16 cellular contexts compared by ENCODE assay signal in the genomic region with DNA sequence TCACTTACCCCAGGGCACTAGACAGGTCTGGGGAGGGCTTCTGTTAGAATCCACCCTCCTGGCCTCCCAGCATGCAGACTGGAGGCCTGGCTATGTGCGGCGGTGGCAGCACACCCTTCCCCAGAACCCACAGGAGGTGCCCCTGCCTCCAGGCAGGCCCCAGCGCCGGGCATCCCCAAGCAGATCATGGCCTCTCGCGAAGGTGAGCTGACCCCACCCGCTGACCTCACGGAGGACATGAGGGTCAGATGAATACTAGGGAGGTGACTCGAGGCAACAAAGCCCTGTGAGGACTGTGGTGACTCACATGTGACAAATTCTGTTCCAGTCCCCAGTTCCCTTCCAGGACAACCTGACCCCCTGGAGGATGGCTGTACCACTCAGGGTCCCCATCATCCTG. TPM values are rescaled to one million over a fixed set of nuclear protein-coding genes. Genes with fewer than 3 reads are reported as not detected.
DNase-seq lines count a peak whose midpoint lies in the region; ATAC-seq, FAIRE-seq and TF ChIP-seq lines count a peak whose summit lies in the region.
"Had no signal": no experiment of that assay in that cellular context is flagged by ENCODE, and none has a peak within 500 bp of the region (broad histone marks: within the 10 kb centered on the region; RNA-seq: fewer than 3 reads in every experiment).

No MANE protein-coding gene starts in this region.

- no peaks in the 10 kb centered on the region for H3K36me3 ChIP-seq in GM23248 (ENCODE audit: low read depth)
- H3K36me3 ChIP-seq in H1 (ENCODE audit: control insufficient read depth in 2 of 4, insufficient read depth in 4 of 4, low read length in 3 of 4) = no peaks in the 10 kb centered on the region
- no peaks in the 10 kb centered on the region for H3K36me3 ChIP-seq in lower lobe of right lung
- no peaks in the 10 kb centered on the region for H3K36me3 ChIP-seq in ascending aorta

- WGBS in GM23248 (ENCODE audit: low coverage in 1 of 2, low lambda C conversion rate in 2 of 2, missing lambda C conversion rate in 2 of 2), 2 experiments = 79 to 83% methylated on average over 8 to 9 of the region's 9 CpGs
- 98% methylated on average over 9 of the region's 9 CpGs; no CpG with 5 or more reads in 1 of the 2 experiments for WGBS in H1 (ENCODE audit: extremely low coverage in 1 of 2, insufficient coverage in 1 of 2, insufficient read length in 1 of 2, insufficient replicate concordance in 2 of 2, low coverage in 1 of 2, low lambda C conversion rate in 2 of 2, missing lambda C conversion rate in 1 of 2), 2 experiments

- DNase-seq in GM23248 (peak; percentile 24), H1 (ENCODE audit: low read depth in 1 of 2, low spot score in 2 of 2) (no peak), lower lobe of right lung (no peak), ascending aorta (ENCODE audit: low spot score in 2 of 2) (no peak)
- peak; percentile 35 for DNase-seq in stimulated activated CD8-positive, alpha-beta memory T cell treated with anti-CD3 and anti-CD28 coated beads, Interleukin-4, amount 100 ng/mL, for 48 hours
- no peak for DNase-seq in activated T-cell treated with anti-CD3 and anti-CD28 coated beads, Interleukin-2, amount 50 U/mL, for 24 hours
- DNase-seq: CD4-positive, CD25-positive, alpha-beta regulatory T cell; GDM1; NCI-H1417; NCI-H2029; SHP77 treated with DMSO at 0.1 percent for 48 hours had no signal

- H3K36me3 Mint-ChIP-seq in activated T-cell treated with anti-CD3 and anti-CD28 coated beads, Interleukin-2, amount 50 U/mL, for 24 hours (ENCODE audit: low read depth) = no peaks in the 10 kb centered on the region
- H3K36me3 Mint-ChIP-seq: CD4-positive, CD25-positive, alpha-beta regulatory T cell had no signal

- TF ChIP-seq RAD21 in H1 (IDR thresholded peaks at IDR 0.05 in 1 of 2, conservative IDR thresholded peaks at IDR 0.05 in 1 of 2; ENCODE audit: low read depth in 2 of 2, low read length in 2 of 2) = no peak

- peak overlapping the region; percentile 51; the same call in 1 of the 2 replicates for H4K8ac ChIP-seq in H1 (ENCODE audit: extremely low read depth, insufficient read depth, low read length)

- H3K4me1 Mint-ChIP-seq in activated T-cell treated with anti-CD3 and anti-CD28 coated beads, Interleukin-2, amount 50 U/mL, for 24 hours (ENCODE audit: low read depth) = no peaks in the 10 kb centered on the region
- H3K4me1 Mint-ChIP-seq: CD4-positive, CD25-positive, alpha-beta regulatory T cell; GM23338 had no signal

- H3K4me3 ChIP-seq in GM23248 (no peak overlapping the region), H1 (ENCODE audit: extremely low read depth in 1 of 4, insufficient read depth in 2 of 4, low read depth in 3 of 4, low read length in 4 of 4) (no peak overlapping the region), lower lobe of right lung (peak overlapping the region; percentile 39), ascending aorta (no peak overlapping the region)
- H3K4me3 ChIP-seq: GM23338 had no signal

- H2BK5ac ChIP-seq in H1 (ENCODE audit: low read depth, low read length) = no peak overlapping the region

- no peak overlapping the region for H3K27ac ChIP-seq in GM23248
- H3K27ac ChIP-seq in H1 (ENCODE audit: low read depth, low read length) = no peak overlapping the region
- H3K27ac ChIP-seq in lower lobe of right lung = no peak overlapping the region
- H3K27ac ChIP-seq in ascending aorta = no peak overlapping the region

- H3K18ac ChIP-seq in H1 (ENCODE audit: extremely low read depth, low read length) = no peak overlapping the region

- H3K4ac ChIP-seq in H1 (replicated peaks; ENCODE audit: insufficient read length, low read depth, low read length) = no peak overlapping the region

- H3K27me3 Mint-ChIP-seq in activated T-cell treated with anti-CD3 and anti-CD28 coated beads, Interleukin-2, amount 50 U/mL, for 24 hours = peaks cover 3% of the 10 kb centered on the region
- H3K27me3 Mint-ChIP-seq: CD4-positive, CD25-positive, alpha-beta regulatory T cell had no signal

- H2BK20ac ChIP-seq in H1 (ENCODE audit: low read length) = no peak overlapping the region

- no peak for TF ChIP-seq POLR2A in H1 (IDR thresholded peaks at IDR 0.05; ENCODE audit: control extremely low read depth in 1 of 2, low read depth in 2 of 2, low read length in 2 of 2)

- no peaks in the 10 kb centered on the region for H3K79me2 ChIP-seq in GM23248 (ENCODE audit: insufficient read depth)
- H3K79me2 ChIP-seq in H1 (ENCODE audit: control insufficient read depth in 1 of 2, insufficient read depth in 2 of 2, low read length in 2 of 2) = no peaks in the 10 kb centered on the region

- H3K9me3 Mint-ChIP-seq in activated T-cell treated with anti-CD3 and anti-CD28 coated beads, Interleukin-2, amount 50 U/mL, for 24 hours = no peaks in the 10 kb centered on the region
- H3K9me3 Mint-ChIP-seq: CD4-positive, CD25-positive, alpha-beta regulatory T cell; GM23338 had no signal

- no peak overlapping the region for H4K5ac ChIP-seq in H1 (ENCODE audit: insufficient read length, low read depth, low read length)

- no peaks in the 10 kb centered on the region for H3K23me2 ChIP-seq in H1 (ENCODE audit: low read depth, low read length)

- H4K91ac ChIP-seq in H1 (replicated peaks; ENCODE audit: insufficient read length, low read length) = no peak overlapping the region

- no peak overlapping the region for H2AFZ ChIP-seq in GM23248
- no peak overlapping the region for H2AFZ ChIP-seq in H1 (ENCODE audit: low read length)
- H2AFZ ChIP-seq: GM23338 had no signal

- H2BK15ac ChIP-seq in H1 (ENCODE audit: low read length) = no peak overlapping the region

- intact Hi-C loops in lower lobe of right lung (cut with DNase I) (no loop called here), ascending aorta (cut with DNase I) (no loop called here)

- H3K9me3 ChIP-seq in GM23248 (ENCODE audit: low read depth) (no peaks in the 10 kb centered on the region), H1 (ENCODE audit: insufficient read depth in 2 of 2, low read depth in 1 of 2, low read length in 1 of 2) (no peaks in the 10 kb centered on the region), lower lobe of right lung (no peaks in the 10 kb centered on the region), ascending aorta (no peaks in the 10 kb centered on the region)

- TF ChIP-seq CTCF in H1 (IDR thresholded peaks at IDR 0.05; ENCODE audit: control extremely low read depth in 1 of 3, insufficient read depth in 1 of 3, low read depth in 1 of 3, low read length in 3 of 3) (no peak), lower lobe of right lung (IDR thresholded peaks at IDR 0.05) (no peak), ascending aorta (IDR thresholded peaks at IDR 0.05) (no peak)

- H3K79me1 ChIP-seq in H1 (ENCODE audit: low read depth, low read length) = no peaks in the 10 kb centered on the region

- no peak overlapping the region for H3K14ac ChIP-seq in H1 (ENCODE audit: insufficient read length)

- no peaks in the 10 kb centered on the region for H3K9me2 ChIP-seq in GM23248 (ENCODE audit: insufficient read depth)

- H3K27ac Mint-ChIP-seq in activated T-cell treated with anti-CD3 and anti-CD28 coated beads, Interleukin-2, amount 50 U/mL, for 24 hours = no peak overlapping the region
- H3K27ac Mint-ChIP-seq: CD4-positive, CD25-positive, alpha-beta regulatory T cell; GM23338 had no signal

- CTCF ChIA-PET in H1 (lab: Charles Lee; ENCODE audit: partially characterized antibody) = interaction anchor here (1.9 kb wide), 1 partner anchor 89 kb away, joined by 6 read pairs; no protein-coding TSS in a partner anchor

- no peak overlapping the region for H2BK12ac ChIP-seq in H1 (ENCODE audit: low read depth, low read length)

- POLR2A ChIA-PET in H1 (lab: Charles Lee; ENCODE audit: partially characterized antibody) = no interaction called here

- H3K4me3 Mint-ChIP-seq in activated T-cell treated with anti-CD3 and anti-CD28 coated beads, Interleukin-2, amount 50 U/mL, for 24 hours = no peak overlapping the region
- H3K4me3 Mint-ChIP-seq: CD4-positive, CD25-positive, alpha-beta regulatory T cell; GM23338 had no signal

- ATAC-seq in lower lobe of right lung (no peak), HG03025 (IDR thresholded peaks at IDR 0.05; ENCODE audit: low FRiP score, unreplicated experiment) (no peak), HG03521 (IDR thresholded peaks at IDR 0.05; ENCODE audit: unreplicated experiment) (no peak)

- no peaks in the 10 kb centered on the region for H4K20me1 ChIP-seq in GM23248 (ENCODE audit: insufficient read depth)
- no peaks in the 10 kb centered on the region for H4K20me1 ChIP-seq in H1 (replicated peaks in 1 of 2; ENCODE audit: control insufficient read depth in 1 of 2, insufficient read depth in 2 of 2, low read length in 2 of 2)

- H2BK120ac ChIP-seq in H1 (replicated peaks; ENCODE audit: low read depth, low read length) = no peak overlapping the region

- no peaks in the 10 kb centered on the region for H3K4me1 ChIP-seq in GM23248 (ENCODE audit: insufficient read depth)
- H3K4me1 ChIP-seq in H1 (replicated peaks in 1 of 4; ENCODE audit: control insufficient read depth in 3 of 4, insufficient read depth in 4 of 4, low read length in 3 of 4) = 0 out of 7 replicates have a peak, but pooled peaks cover 0 to 2% (median 0%) of the 10 kb centered on the region in 4 experiments
- peaks cover 17% of the 10 kb centered on the region for H3K4me1 ChIP-seq in lower lobe of right lung
- H3K4me1 ChIP-seq in ascending aorta = no peaks in the 10 kb centered on the region

- H3K27me3 ChIP-seq in GM23248 (replicated peaks; ENCODE audit: insufficient read depth) (no peaks in the 10 kb centered on the region), H1 (replicated peaks in 1 of 4; ENCODE audit: control insufficient read depth in 3 of 4, extremely low read depth in 1 of 4, insufficient read depth in 3 of 4, low read length in 3 of 4) (no peaks in the 10 kb centered on the region), lower lobe of right lung (ENCODE audit: low read depth) (no peaks in the 10 kb centered on the region), ascending aorta (no peaks in the 10 kb centered on the region)

- H3F3A ChIP-seq in GM23248 (ENCODE audit: insufficient read depth) = no peaks in the 10 kb centered on the region

- in situ Hi-C loops in GM23248 (cut with MboI) = no loop called here

- no peak overlapping the region for H2AK5ac ChIP-seq in H1 (ENCODE audit: low read depth, low read length)

- TF ChIP-seq EP300 in H1 (IDR thresholded peaks at IDR 0.05; ENCODE audit: borderline replicate concordance in 1 of 2, low read depth in 2 of 2, low read length in 2 of 2) = no peak

- H3K56ac ChIP-seq in H1 (replicated peaks; ENCODE audit: insufficient read length, low read depth, low read length) = no peak overlapping the region

- H3K9ac ChIP-seq in GM23248 (no peak overlapping the region), H1 (replicated peaks in 1 of 4; ENCODE audit: extremely low read depth in 1 of 4, low read depth in 3 of 4, low read length in 3 of 4) (no peak overlapping the region)

- FAIRE-seq in H1 (lab: Jason Lieb, UNC) = no peak
- FAIRE-seq: GM12892, GM19239 had no signal

- H3K23ac ChIP-seq in H1 (ENCODE audit: insufficient read length) = no peak overlapping the region

- H3K4me2 ChIP-seq in GM23248 (ENCODE audit: unreplicated experiment) = no peak overlapping the region
- no peak overlapping the region for H3K4me2 ChIP-seq in H1 (ENCODE audit: insufficient read depth in 1 of 2, low read depth in 2 of 2, low read length in 2 of 2)
- H3K4me2 ChIP-seq: GM23338 had no signal

RNA-seq across cellular contexts. Expression of a gene that starts 1.9 kb away (rescaled TPM):
- not detected in 2 replicates for total RNA-seq in GM23248 (2014; rRNA removed; shearing (Covaris generic))
- polyA plus RNA-seq in GM23248 (2016; fragmentation: Nextera tagmentation; extraction: Ambion mirVana) = not detected in 2 replicates
- total RNA-seq in H1 (2021; fragmentation: NEBNext Ultra II Directional; extraction: Animal tissue kit (Norgen Biotek cat#: 25700)) = not detected in 2 replicates
- 0.08 and 0.11 TPM in 2 replicates for polyA plus RNA-seq in H1 (2011; rRNA removed)
- 0.19 TPM for polyA plus RNA-seq in H1 (2011; cell fraction: cytosol; rRNA removed)
- 0.10 TPM for polyA plus RNA-seq in H1 (2011; cell fraction: nucleus; rRNA removed)
- polyA plus RNA-seq in H1 (2012, experiment 1 of 2) = 0.17 to 0.31 TPM in 2 of 4 replicates, not detected in the others
- polyA plus RNA-seq in H1 (2012, experiment 2 of 2) = 0.08 TPM
- 0.14 TPM for polyA plus RNA-seq in H1 (2013, experiment 1 of 2)
- polyA plus RNA-seq in H1 (2013, experiment 2 of 2) = 0.20 TPM
- 0.13 TPM in 1 of 2 replicates, not detected in the other for polyA minus RNA-seq in H1 (2011; rRNA and poly(A)+ RNA removed)
- polyA minus RNA-seq in H1 (2011; cell fraction: cytosol; rRNA and poly(A)+ RNA removed) = not detected
- not detected for polyA minus RNA-seq in H1 (2011; cell fraction: nucleus; rRNA and poly(A)+ RNA removed)
- total RNA-seq in lower lobe of right lung = 17.0 TPM
- not detected for total RNA-seq in ascending aorta
- total RNA-seq: CD4-positive, CD25-positive, alpha-beta regulatory T cell; GM23338 had no signal
- polyA plus RNA-seq: CD4-positive, CD25-positive, alpha-beta regulatory T cell; GM23338 had no signal

RNA-seq across cellular contexts. Expression of a gene that starts 12.1 kb away (rescaled TPM):
- total RNA-seq in GM23248 (2014; rRNA removed; shearing (Covaris generic)) = under 0.01 and 2.4 TPM in 2 replicates
- not detected in 2 replicates for polyA plus RNA-seq in GM23248 (2016; fragmentation: Nextera tagmentation; extraction: Ambion mirVana)
- total RNA-seq in H1 (2021; fragmentation: NEBNext Ultra II Directional; extraction: Animal tissue kit (Norgen Biotek cat#: 25700)) = not detected in 2 replicates
- not detected in 2 replicates for polyA plus RNA-seq in H1 (2011; rRNA removed)
- not detected for polyA plus RNA-seq in H1 (2011; cell fraction: cytosol; rRNA removed)
- polyA plus RNA-seq in H1 (2011; cell fraction: nucleus; rRNA removed) = not detected
- polyA plus RNA-seq in H1 (2012, experiment 1 of 2) = not detected in 4 replicates
- not detected for polyA plus RNA-seq in H1 (2012, experiment 2 of 2)
- polyA plus RNA-seq in H1 (2013, experiment 1 of 2) = not detected
- not detected for polyA plus RNA-seq in H1 (2013, experiment 2 of 2)
- not detected in 2 replicates for polyA minus RNA-seq in H1 (2011; rRNA and poly(A)+ RNA removed)
- polyA minus RNA-seq in H1 (2011; cell fraction: cytosol; rRNA and poly(A)+ RNA removed) = not detected
- polyA minus RNA-seq in H1 (2011; cell fraction: nucleus; rRNA and poly(A)+ RNA removed) = not detected
- 3.4 TPM for total RNA-seq in lower lobe of right lung
- total RNA-seq in ascending aorta = 2.9 TPM
- total RNA-seq: CD4-positive, CD25-positive, alpha-beta regulatory T cell; GM23338 had no signal
- polyA plus RNA-seq: CD4-positive, CD25-positive, alpha-beta regulatory T cell; GM23338 had no signal

RNA-seq across cellular contexts. Expression of a gene that starts 25.4 kb away (rescaled TPM):
- total RNA-seq in GM23248 (2014; rRNA removed; shearing (Covaris generic)) = not detected in 2 replicates
- not detected in 2 replicates for polyA plus RNA-seq in GM23248 (2016; fragmentation: Nextera tagmentation; extraction: Ambion mirVana)
- total RNA-seq in H1 (2021; fragmentation: NEBNext Ultra II Directional; extraction: Animal tissue kit (Norgen Biotek cat#: 25700)) = not detected in 2 replicates
- polyA plus RNA-seq in H1 (2011; rRNA removed) = 0.03 TPM in 1 of 2 replicates, not detected in the other
- polyA plus RNA-seq in H1 (2011; cell fraction: cytosol; rRNA removed) = 0.05 TPM
- not detected for polyA plus RNA-seq in H1 (2011; cell fraction: nucleus; rRNA removed)
- polyA plus RNA-seq in H1 (2012, experiment 1 of 2) = not detected in 4 replicates
- not detected for polyA plus RNA-seq in H1 (2012, experiment 2 of 2)
- polyA plus RNA-seq in H1 (2013, experiment 1 of 2) = not detected
- polyA plus RNA-seq in H1 (2013, experiment 2 of 2) = not detected
- not detected in 2 replicates for polyA minus RNA-seq in H1 (2011; rRNA and poly(A)+ RNA removed)
- polyA minus RNA-seq in H1 (2011; cell fraction: cytosol; rRNA and poly(A)+ RNA removed) = not detected
- not detected for polyA minus RNA-seq in H1 (2011; cell fraction: nucleus; rRNA and poly(A)+ RNA removed)
- total RNA-seq in lower lobe of right lung = not detected
- not detected for total RNA-seq in ascending aorta
- total RNA-seq: CD4-positive, CD25-positive, alpha-beta regulatory T cell; GM23338 had no signal
- polyA plus RNA-seq: CD4-positive, CD25-positive, alpha-beta regulatory T cell; GM23338 had no signal

Comparison
In these comparisons a context has a peak if more than half of its experiments do, and no peak if none do; other contexts are left out.
1. DNase-seq: peak in GM23248 (single experiment) and stimulated activated CD8-positive, alpha-beta memory T cell treated with anti-CD3 and anti-CD28 coated beads, Interleukin-4, amount 100 ng/mL, for 48 hours (single experiment); none in H1 (0 of 2), lower lobe of right lung (single experiment), activated T-cell treated with anti-CD3 and anti-CD28 coated beads, Interleukin-2, amount 50 U/mL, for 24 hours (single experiment) and ascending aorta (0 of 2).
2. RNA of a gene that starts 1.9 kb away (total RNA-seq): 17.0 TPM in lower lobe of right lung (single experiment); not detected in H1, not detected in GM23248 and not detected in ascending aorta (single experiment); every median in the first group is over 10 times any median in the second.